24 cellular contexts compared by ENCODE assay signal in genomic region chr2:70009776-70010175, GRCh38. TPM values are rescaled to one million over a fixed set of nuclear protein-coding genes. Genes with fewer than 3 reads are reported as not detected.
DNase-seq lines count a peak whose midpoint lies in the region; ATAC-seq, FAIRE-seq and TF ChIP-seq lines count a peak whose summit lies in the region.
"Had no signal": no experiment of that assay in that cellular context is flagged by ENCODE, and none has a peak within 500 bp of the region (broad histone marks: within the 10 kb centered on the region; RNA-seq: fewer than 3 reads in every experiment).

No MANE protein-coding gene starts in this region.

- peaks cover 5% of the 10 kb centered on the region for H3K36me3 Mint-ChIP-seq in T-helper 17 cell (ENCODE audit: low read depth)

- TF ChIP-seq CTCF in foreskin keratinocyte (conservative IDR thresholded peaks at IDR 0.05): no peak

- peak overlapping the region; percentile 60 for H3K27ac Mint-ChIP-seq in T-helper 17 cell
- H3K27ac Mint-ChIP-seq: activated naive CD8-positive, alpha-beta T cell; activated T-cell treated with anti-CD3 and anti-CD28 coated beads, Interleukin-2, amount 50 U/mL, for 72 hours; nephron progenitor cell had no signal

- DNase-seq in GM12891 (ENCODE audit: insufficient read length, low spot score) (no peak), T-helper 17 cell (no peak), foreskin keratinocyte (no peak), small intestine (peak; percentile 93), substantia nigra (lab: John Stamatoyannopoulos, UW) (no peak), cerebellum (ENCODE audit: low spot score) (no peak), pons (ENCODE audit: low spot score) (no peak)
- no peak for DNase-seq in activated CD4-positive, CD25-positive, alpha-beta regulatory T cell treated with anti-CD3 and anti-CD28 coated beads, Interleukin-2, amount 50 U/mL, for 72 hours
- DNase-seq: activated T-cell treated with anti-CD3 and anti-CD28 coated beads, Interleukin-2, amount 50 U/mL, for 72 hours; CD8-positive, alpha-beta memory T cell; DND-41; KG1; kidney glomerular epithelial cell; nephron progenitor cell; psoas muscle; stimulated activated CD4-positive, alpha-beta T cell treated with anti-CD3 and anti-CD28 coated beads, Interleukin-4, amount 100 ng/mL, for 4 hours had no signal

- no peaks in the 10 kb centered on the region for H3K36me3 ChIP-seq in small intestine (ENCODE audit: control insufficient read depth in 2 of 2, insufficient read depth in 2 of 2, low read length in 2 of 2)
- H3K36me3 ChIP-seq: suprapubic skin had no signal

- H3K27ac ChIP-seq in foreskin keratinocyte (peak overlapping the region; percentile 27), small intestine (ENCODE audit: low read depth in 1 of 2, low read length in 1 of 2) (peak overlapping the region; percentile 94 to 96), substantia nigra (ENCODE audit: low read depth, low read length, poor library complexity, severe bottlenecking) (no peak overlapping the region)
- H3K27ac ChIP-seq: psoas muscle, suprapubic skin had no signal

- H3K27me3 Mint-ChIP-seq in T-helper 17 cell: no peaks in the 10 kb centered on the region
- H3K27me3 Mint-ChIP-seq: activated naive CD8-positive, alpha-beta T cell; memory B cell had no signal

- H3K4me1 ChIP-seq in foreskin keratinocyte (peaks cover 10% of the 10 kb centered on the region), small intestine (ENCODE audit: control insufficient read depth in 2 of 2, insufficient read depth in 1 of 2, low read depth in 1 of 2, low read length in 1 of 2) (peaks cover 0 to 3% of the 10 kb centered on the region in 2 donors)
- H3K4me1 ChIP-seq: psoas muscle, suprapubic skin had no signal

- 34 to 74% (median 58%) methylated on average over 6 of the region's 6 CpGs for WGBS in small intestine, 3 donors

- H3K27me3 ChIP-seq in foreskin keratinocyte (no peaks in the 10 kb centered on the region), small intestine (ENCODE audit: control insufficient read depth in 2 of 2, insufficient read depth in 2 of 2, low read length in 2 of 2) (no peaks in the 10 kb centered on the region)
- H3K27me3 ChIP-seq: suprapubic skin had no signal

- H3K9me3 ChIP-seq in T-helper 17 cell (ENCODE audit: control insufficient read depth, low read length, poor library complexity, severe bottlenecking): no peaks in the 10 kb centered on the region
- no peaks in the 10 kb centered on the region for H3K9me3 ChIP-seq in small intestine (ENCODE audit: control insufficient read depth, low read depth)
- H3K9me3 ChIP-seq: psoas muscle, suprapubic skin had no signal

- H3K4me3 Mint-ChIP-seq in T-helper 17 cell: no peak overlapping the region
- H3K4me3 Mint-ChIP-seq: activated naive CD8-positive, alpha-beta T cell; activated T-cell treated with anti-CD3 and anti-CD28 coated beads, Interleukin-2, amount 50 U/mL, for 72 hours; CD8-positive, alpha-beta memory T cell; memory B cell; nephron progenitor cell had no signal

- peak; percentile 51 for FAIRE-seq in GM12891 (lab: Jason Lieb, UNC)
- FAIRE-seq in small intestine (lab: Jason Lieb, UNC): no peak
- FAIRE-seq: colon, frontal cortex had no signal

- no peak overlapping the region for H3K4me3 ChIP-seq in small intestine (ENCODE audit: low read depth in 1 of 2, low read length in 2 of 2)
- H3K4me3 ChIP-seq: psoas muscle, smooth muscle cell, suprapubic skin had no signal

- H3K4me1 Mint-ChIP-seq in T-helper 17 cell: peaks cover 9% of the 10 kb centered on the region
- H3K4me1 Mint-ChIP-seq: nephron progenitor cell had no signal

- no peak for TF ChIP-seq POLR2A in GM12891 (IDR thresholded peaks at IDR 0.05; ENCODE audit: low read depth, low read length)

- ATAC-seq in T-helper 17 cell (no peak), foreskin keratinocyte (no peak)
- ATAC-seq: activated T-cell treated with anti-CD3 and anti-CD28 coated beads, Interleukin-2, amount 50 U/mL, for 72 hours; Right ventricle myocardium inferior had no signal

TF ChIP-seq in GM12891, 5 proteins besides CTCF, POLR2A, EP300 and RAD21:
- no peak for TF ChIP-seq POLR2AphosphoS5 (IDR thresholded peaks at IDR 0.05; ENCODE audit: low read depth, low read length)
- TF ChIP-seq TAF1 (IDR thresholded peaks at IDR 0.05; ENCODE audit: low read depth, low read length): no peak
- TF ChIP-seq SPI1 (IDR thresholded peaks at IDR 0.05; ENCODE audit: low read depth, low read length): no peak

RNA-seq across cellular contexts. Expression of gene ASPRV1, which starts 48.3 kb away (rescaled TPM):
- 0.46 TPM for polyA plus RNA-seq in GM12891 (2012; ENCODE audit: low read depth, missing spikeins)
- total RNA-seq in T-helper 17 cell: 1 to 10 TPM; 1.1 to 1.7 TPM
- 0.21 and 0.37 TPM in 2 replicates for total RNA-seq in foreskin keratinocyte
- 0.20 and 0.41 TPM in 2 replicates for polyA plus RNA-seq in foreskin keratinocyte
- 1 to 10 TPM; 1.5 to 3.5 (median 3.1) TPM for polyA plus RNA-seq in small intestine
- total RNA-seq in cerebellum: 5.6 TPM
- total RNA-seq: NCI-H460 had no signal
